ENCODE assay signal across 9 cellular contexts in genomic region chr14:55074662-55075061, GRCh38. TPM values are rescaled to one million over a fixed set of nuclear protein-coding genes. Genes with fewer than 3 reads are reported as not detected.
DNase-seq lines count a peak whose midpoint lies in the region; ATAC-seq and TF ChIP-seq lines count a peak whose summit lies in the region.
"Had no signal": no experiment of that assay in that cellular context is flagged by ENCODE, and none has a peak within 500 bp of the region (broad histone marks: within the 10 kb centered on the region; RNA-seq: fewer than 3 reads in every experiment).

No MANE protein-coding gene starts in this region.

- ATAC-seq in GM19397 (IDR thresholded peaks at IDR 0.05; ENCODE audit: unreplicated experiment) = peak; percentile 41
- ATAC-seq in HG03460 (IDR thresholded peaks at IDR 0.05; ENCODE audit: unreplicated experiment) = peak; percentile 45
- ATAC-seq in HG02840 (IDR thresholded peaks at IDR 0.05; ENCODE audit: low FRiP score, unreplicated experiment) = no peak

- TF ChIP-seq CTCF in MCF 10A (IDR thresholded peaks at IDR 0.05; ENCODE audit: unreplicated experiment) = no peak

- H3K27me3 Mint-ChIP-seq in MCF 10A (ENCODE audit: insufficient read depth, unreplicated experiment) = no peaks in the 10 kb centered on the region

- peaks cover 6% of the 10 kb centered on the region for H3K9me3 Mint-ChIP-seq in MCF 10A (ENCODE audit: unreplicated experiment)
- H3K9me3 Mint-ChIP-seq: activated naive CD4-positive, alpha-beta T cell treated with anti-CD3 and anti-CD28 coated beads, Interleukin-2, amount 50 U/mL, for 72 hours had no signal

- peak overlapping the region; percentile 100 for H3K27ac Mint-ChIP-seq in MCF 10A (ENCODE audit: low read depth, unreplicated experiment)

- CTCF ChIA-PET in MCF 10A (lab: Yijun Ruan, JAX) = interaction anchor here (0.6 to 1.1 kb wide), 3 partner anchors 15 to 57 kb away, joined by 3 to 4 read pairs (median 4); partner anchors contain the start of gene MAPK1IP1L

- peak; percentile 67 for DNase-seq in DMS53 (lab: John Stamatoyannopoulos, UW)
- DNase-seq in MCF 10A (ENCODE audit: unreplicated experiment) = peak; percentile 34
- no peak for DNase-seq in NCI-H2196 (lab: John Stamatoyannopoulos, UW; ENCODE audit: unreplicated experiment)
- no peak for DNase-seq in medulla oblongata (ENCODE audit: extremely low spot score)
- DNase-seq in NCI-H1048 (lab: John Stamatoyannopoulos, UW) = no peak

- POLR2A ChIA-PET in MCF 10A (lab: Yijun Ruan, JAX) = interaction anchor here (0.6 to 10.6 kb wide), 7 partner anchors 8 to 81 kb away, joined by 3 to 356 read pairs (median 39); partner anchors contain the start of genes MAPK1IP1L, SOCS4 and WDHD1

- H3K36me3 Mint-ChIP-seq in MCF 10A (ENCODE audit: insufficient read depth, unreplicated experiment) = peaks cover 21% of the 10 kb centered on the region
- H3K36me3 Mint-ChIP-seq: activated naive CD4-positive, alpha-beta T cell treated with anti-CD3 and anti-CD28 coated beads, Interleukin-2, amount 50 U/mL, for 72 hours had no signal

- peaks cover 65% of the 10 kb centered on the region for H3K4me1 Mint-ChIP-seq in MCF 10A (ENCODE audit: insufficient read depth, unreplicated experiment)

- intact Hi-C loops in MCF 10A (cut with micrococcal nuclease) = no loop called here

- BruUV-seq in MCF 10A (replicated peaks; lab: Mats Ljungman, UMichigan) = no TSS peak

- H3K4me3 Mint-ChIP-seq in MCF 10A (ENCODE audit: unreplicated experiment) = no peak overlapping the region

RNA-seq across cellular contexts. Expression of gene MAPK1IP1L, which starts 23.2 kb away (rescaled TPM):
- total RNA-seq in MCF 10A (2022) = 118 and 123 TPM in 2 replicates

RNA-seq across cellular contexts. Expression of gene SOCS4, which starts 47.6 kb away (rescaled TPM):
- total RNA-seq in MCF 10A (2022) = 24.6 and 29.6 TPM in 2 replicates

RNA-seq across cellular contexts. Expression of gene WDHD1, which starts 47.8 kb away (rescaled TPM):
- 5.8 and 6.5 TPM in 2 replicates for total RNA-seq in MCF 10A (2022)

RNA-seq across cellular contexts. Expression of gene LGALS3, which starts 54.4 kb away (rescaled TPM):
- total RNA-seq in MCF 10A (2022) = 154 and 178 TPM in 2 replicates

Comparison
In these comparisons a context has a peak if more than half of its experiments do, and no peak if none do; other contexts are left out.
1. DNase-seq: peak in DMS53 (single experiment) and MCF 10A (single experiment); none in NCI-H2196 (single experiment), medulla oblongata (single experiment) and NCI-H1048 (single experiment).